Comparison of ENCODE assay signal across 23 cellular contexts in the genomic region with DNA sequence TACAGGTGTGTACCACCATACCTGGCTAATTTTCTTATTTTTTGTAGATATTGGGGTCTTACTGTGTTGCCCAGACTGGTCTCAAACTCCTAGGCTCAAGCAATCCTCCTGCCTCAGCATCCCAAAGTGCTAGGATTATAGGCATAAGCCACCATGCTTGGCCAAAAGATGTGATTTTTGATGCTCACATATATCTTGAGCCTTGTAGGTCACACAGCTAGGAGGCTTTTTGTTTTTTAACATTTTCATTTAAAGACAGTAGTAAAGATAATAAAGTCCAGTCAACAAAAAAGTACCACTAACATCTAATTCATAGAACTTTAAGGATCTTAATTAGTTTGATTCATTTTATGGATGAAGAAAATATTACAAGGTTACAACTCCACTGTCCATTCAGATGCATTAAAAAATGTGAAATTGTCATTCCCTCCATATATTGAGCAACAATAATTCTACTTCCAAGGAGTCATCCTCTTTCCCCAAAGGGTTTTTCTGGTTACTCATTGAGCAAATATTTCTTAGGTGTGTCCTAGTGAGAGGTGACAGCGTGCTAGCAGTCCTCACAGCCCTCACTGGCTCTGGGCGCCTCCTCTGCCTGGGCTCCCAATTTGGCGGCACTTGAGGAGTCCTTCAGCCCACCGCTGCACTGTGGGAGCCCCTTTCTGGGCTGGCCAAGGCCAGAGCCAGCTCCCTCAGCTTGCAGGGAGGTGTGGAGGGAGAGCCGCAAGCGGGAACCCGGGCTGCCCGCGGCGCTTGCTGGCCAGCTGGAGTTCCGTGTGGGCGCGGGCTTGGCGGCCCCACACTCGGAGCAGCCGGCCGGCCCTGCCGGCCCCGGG. TPM values are rescaled to one million over a fixed set of nuclear protein-coding genes. Genes with fewer than 3 reads are reported as not detected.
DNase-seq lines count a peak whose midpoint lies in the region; ATAC-seq and TF ChIP-seq lines count a peak whose summit lies in the region.
"Had no signal": no experiment of that assay in that cellular context is flagged by ENCODE, and none has a peak within 500 bp of the region (broad histone marks: within the 10 kb centered on the region; RNA-seq: fewer than 3 reads in every experiment).

No MANE protein-coding gene starts in this region.

- H3K79me2 ChIP-seq in mammary epithelial cell (ENCODE audit: insufficient read depth, low read length): no peaks in the 10 kb centered on the region

- no TSS peak for BruUV-seq in mammary epithelial cell (replicated peaks; lab: Mats Ljungman, UMichigan)

- H3K4me1 Mint-ChIP-seq in activated naive CD8-positive, alpha-beta T cell (ENCODE audit: low read depth): peaks cover 43% of the 10 kb centered on the region
- H3K4me1 Mint-ChIP-seq in activated naive CD8-positive, alpha-beta T cell treated with anti-CD3 and anti-CD28 coated beads, Interleukin-2, amount 50 U/mL, for 24 hours: peaks cover 48% of the 10 kb centered on the region
- H3K4me1 Mint-ChIP-seq in activated T-helper 2 cell treated with anti-CD3 and anti-CD28 coated beads, Interferon-gamma antibody, Interleukin-2, Interleukin-4, amounts not matched to agents 10 μg/mL and 5 μg/mL and 100 μg/mL, durations not matched to agents 14 hours and 24 hours and 36 hours (ENCODE audit: low read depth): peaks cover 39% of the 10 kb centered on the region
- H3K4me1 Mint-ChIP-seq: H9 had no signal

- no peaks in the 10 kb centered on the region for H3K9me3 Mint-ChIP-seq in activated naive CD8-positive, alpha-beta T cell (ENCODE audit: low read depth)
- H3K9me3 Mint-ChIP-seq in activated naive CD8-positive, alpha-beta T cell treated with anti-CD3 and anti-CD28 coated beads, Interleukin-2, amount 50 U/mL, for 24 hours: no peaks in the 10 kb centered on the region
- H3K9me3 Mint-ChIP-seq in activated T-helper 2 cell treated with anti-CD3 and anti-CD28 coated beads, Interferon-gamma antibody, Interleukin-2, Interleukin-4, amounts not matched to agents 10 μg/mL and 5 μg/mL and 100 μg/mL, durations not matched to agents 14 hours and 24 hours and 36 hours: no peaks in the 10 kb centered on the region
- H3K9me3 Mint-ChIP-seq: H9 had no signal

- no peaks in the 10 kb centered on the region for H3K27me3 ChIP-seq in mammary epithelial cell (ENCODE audit: insufficient read depth, low read length)
- H3K27me3 ChIP-seq: brain microvascular endothelial cell had no signal

- CTCF ChIA-PET in mammary epithelial cell (lab: Charles Lee; ENCODE audit: low non-redundant PET): no interaction called here

- ATAC-seq in activated naive CD8-positive, alpha-beta T cell treated with anti-CD3 and anti-CD28 coated beads, Interleukin-2, amount 50 U/mL, for 24 hours: no peak
- no peak for ATAC-seq in HG03280 (IDR thresholded peaks at IDR 0.05; ENCODE audit: unreplicated experiment)
- ATAC-seq: activated CD8-positive, alpha-beta memory T cell treated with anti-CD3 and anti-CD28 coated beads, Interleukin-2, amount 10 ng/mL, durations not matched to agents 7 days and 5 days had no signal

- H3K36me3 ChIP-seq in mammary epithelial cell (ENCODE audit: insufficient read depth, low read length): no peaks in the 10 kb centered on the region
- H3K36me3 ChIP-seq: brain microvascular endothelial cell had no signal

- no peak for DNase-seq in activated naive CD8-positive, alpha-beta T cell treated with anti-CD3 and anti-CD28 coated beads, Interleukin-2, amount 50 U/mL, for 24 hours
- DNase-seq in HS-5 (ENCODE audit: low read depth) (peak; percentile 60), mammary epithelial cell (peak; percentile 86), renal cortical epithelial cell (ENCODE audit: low read depth) (peak; percentile 54), globus pallidus (ENCODE audit: low spot score) (no peak)
- no peak for DNase-seq in activated T-helper 2 cell treated with anti-CD3 and anti-CD28 coated beads, Interferon-gamma antibody, Interleukin-2, Interleukin-4, amounts not matched to agents 10 μg/mL and 5 μg/mL and 100 μg/mL, durations not matched to agents 14 hours and 24 hours and 36 hours (ENCODE audit: low spot score)
- DNase-seq: activated CD4-positive, alpha-beta T cell treated with anti-CD3 and anti-CD28 coated beads for 1 hour; activated CD8-positive, alpha-beta memory T cell treated with anti-CD3 and anti-CD28 coated beads, Interleukin-2, amount 10 ng/mL, durations not matched to agents 7 days and 5 days; brain microvascular endothelial cell; DMS 273 treated with DMSO at 0.1 percent for 48 hours; foreskin fibroblast; H9; hypothalamus; kidney; NCI-H1417 treated with DMSO at 0.1 percent for 48 hours; NCI-H69; occipital lobe; SHP77 treated with DMSO at 0.1 percent for 48 hours; stimulated activated CD8-positive, alpha-beta memory T cell treated with anti-CD3 and anti-CD28 coated beads, Interleukin-4, amount 100 ng/mL, for 48 hours had no signal

- no peak overlapping the region for H3K27ac Mint-ChIP-seq in activated naive CD8-positive, alpha-beta T cell
- H3K27ac Mint-ChIP-seq in activated naive CD8-positive, alpha-beta T cell treated with anti-CD3 and anti-CD28 coated beads, Interleukin-2, amount 50 U/mL, for 24 hours: no peak overlapping the region
- no peak overlapping the region for H3K27ac Mint-ChIP-seq in activated T-helper 2 cell treated with anti-CD3 and anti-CD28 coated beads, Interferon-gamma antibody, Interleukin-2, Interleukin-4, amounts not matched to agents 10 μg/mL and 5 μg/mL and 100 μg/mL, durations not matched to agents 14 hours and 24 hours and 36 hours
- H3K27ac Mint-ChIP-seq: H9 had no signal

- peaks cover 6% of the 10 kb centered on the region for H3K4me1 ChIP-seq in mammary epithelial cell (ENCODE audit: insufficient read depth, low read length)

- no peaks in the 10 kb centered on the region for H3K27me3 Mint-ChIP-seq in activated naive CD8-positive, alpha-beta T cell
- no peaks in the 10 kb centered on the region for H3K27me3 Mint-ChIP-seq in activated naive CD8-positive, alpha-beta T cell treated with anti-CD3 and anti-CD28 coated beads, Interleukin-2, amount 50 U/mL, for 24 hours
- H3K27me3 Mint-ChIP-seq in activated T-helper 2 cell treated with anti-CD3 and anti-CD28 coated beads, Interferon-gamma antibody, Interleukin-2, Interleukin-4, amounts not matched to agents 10 μg/mL and 5 μg/mL and 100 μg/mL, durations not matched to agents 14 hours and 24 hours and 36 hours (ENCODE audit: low read depth): no peaks in the 10 kb centered on the region
- H3K27me3 Mint-ChIP-seq: activated CD8-positive, alpha-beta memory T cell treated with anti-CD3 and anti-CD28 coated beads, Interleukin-2, amount 10 ng/mL, durations not matched to agents 7 days and 5 days had no signal

- dilution Hi-C loops in mammary epithelial cell (cut with HindIII; ENCODE audit: low sequenced_read_pairs): loop anchor here (10.0 kb wide), 1 partner anchor 303 kb away; no protein-coding TSS in a partner anchor

- no peaks in the 10 kb centered on the region for H4K20me1 ChIP-seq in mammary epithelial cell (ENCODE audit: insufficient read depth, low read length)

- H3K27ac ChIP-seq in mammary epithelial cell (ENCODE audit: insufficient read depth, low read depth, low read length): peak overlapping the region; percentile 70
- H3K27ac ChIP-seq: brain microvascular endothelial cell, C4-2B, coronary artery had no signal

- intact Hi-C loops in mammary epithelial cell (cut with micrococcal nuclease): no loop called here
- intact Hi-C loops in activated T-helper 2 cell treated with anti-CD3 and anti-CD28 coated beads, Interferon-gamma antibody, Interleukin-2, Interleukin-4, amounts not matched to agents 10 μg/mL and 5 μg/mL and 100 μg/mL, durations not matched to agents 14 hours and 24 hours and 36 hours (cut with micrococcal nuclease): loop anchor here (5.0 kb wide), 1 partner anchor 226 kb away; no protein-coding TSS in a partner anchor

- no peak for TF ChIP-seq CTCF in mammary epithelial cell (conservative IDR thresholded peaks at IDR 0.05 in 1 of 2, IDR thresholded peaks at IDR 0.05 in 1 of 2; ENCODE audit: extremely low read depth in 1 of 2, insufficient read depth in 1 of 2, low read depth in 1 of 2, low read length in 2 of 2)

- H3K9me3 ChIP-seq in mammary epithelial cell (replicated peaks; ENCODE audit: insufficient read depth, low read length): no peaks in the 10 kb centered on the region

- no peak overlapping the region for H3K9ac ChIP-seq in mammary epithelial cell (ENCODE audit: insufficient read depth, low read length)

- 0% methylated on average over 1 of the region's 19 CpGs for WGBS in mammary epithelial cell (ENCODE audit: low coverage, missing lambda C conversion rate)

- no peak overlapping the region for H3K4me3 ChIP-seq in mammary epithelial cell (replicated peaks in 1 of 3; ENCODE audit: insufficient read depth in 1 of 3, low read depth in 2 of 3, low read length in 3 of 3)
- H3K4me3 ChIP-seq: coronary artery had no signal

- in situ Hi-C loops in mammary epithelial cell (cut with MboI; ENCODE audit: low sequenced_read_pairs in 2 of 2): no loop called here

- H3K36me3 Mint-ChIP-seq in activated naive CD8-positive, alpha-beta T cell: no peaks in the 10 kb centered on the region
- no peaks in the 10 kb centered on the region for H3K36me3 Mint-ChIP-seq in activated naive CD8-positive, alpha-beta T cell treated with anti-CD3 and anti-CD28 coated beads, Interleukin-2, amount 50 U/mL, for 24 hours (ENCODE audit: low read depth)
- H3K36me3 Mint-ChIP-seq in activated T-helper 2 cell treated with anti-CD3 and anti-CD28 coated beads, Interferon-gamma antibody, Interleukin-2, Interleukin-4, amounts not matched to agents 10 μg/mL and 5 μg/mL and 100 μg/mL, durations not matched to agents 14 hours and 24 hours and 36 hours (ENCODE audit: low read depth): no peaks in the 10 kb centered on the region

- H3K4me2 ChIP-seq in mammary epithelial cell (ENCODE audit: insufficient read depth, low read depth, low read length): peak overlapping the region; percentile 2

- H3K4me3 Mint-ChIP-seq in activated naive CD8-positive, alpha-beta T cell: peak overlapping the region; percentile 7
- no peak overlapping the region for H3K4me3 Mint-ChIP-seq in activated naive CD8-positive, alpha-beta T cell treated with anti-CD3 and anti-CD28 coated beads, Interleukin-2, amount 50 U/mL, for 24 hours
- H3K4me3 Mint-ChIP-seq in activated T-helper 2 cell treated with anti-CD3 and anti-CD28 coated beads, Interferon-gamma antibody, Interleukin-2, Interleukin-4, amounts not matched to agents 10 μg/mL and 5 μg/mL and 100 μg/mL, durations not matched to agents 14 hours and 24 hours and 36 hours (ENCODE audit: low read depth): no peak overlapping the region
- H3K4me3 Mint-ChIP-seq: H9 had no signal

- no peak overlapping the region for H2AFZ ChIP-seq in mammary epithelial cell (ENCODE audit: low read depth, low read length)

RNA-seq across cellular contexts. Expression of a gene that starts 8.3 kb away (rescaled TPM):
- total RNA-seq in mammary epithelial cell (10 to 100 TPM; 46.7 to 47.5 TPM), renal cortical epithelial cell (70.7 and 136 TPM in 2 replicates)
- 20.3 TPM for polyA plus RNA-seq in mammary epithelial cell
- 47.5 TPM for polyA minus RNA-seq in mammary epithelial cell
- 74.9 and 79.8 TPM in 2 replicates for total RNA-seq in activated T-helper 2 cell treated with anti-CD3 and anti-CD28 coated beads, Interferon-gamma antibody, Interleukin-2, Interleukin-4, amounts not matched to agents 10 μg/mL and 5 μg/mL and 100 μg/mL, durations not matched to agents 14 hours and 24 hours and 36 hours

Comparison
In these comparisons a context has a peak if more than half of its experiments do, and no peak if none do; other contexts are left out.
1. DNase-seq: peak in HS-5 (single experiment), mammary epithelial cell (single experiment) and renal cortical epithelial cell (single experiment); none in activated naive CD8-positive, alpha-beta T cell treated with anti-CD3 and anti-CD28 coated beads, Interleukin-2, amount 50 U/mL, for 24 hours (single experiment), activated T-helper 2 cell treated with anti-CD3 and anti-CD28 coated beads, Interferon-gamma antibody, Interleukin-2, Interleukin-4, amounts not matched to agents 10 μg/mL and 5 μg/mL and 100 μg/mL, durations not matched to agents 14 hours and 24 hours and 36 hours (single experiment) and globus pallidus (single experiment).